Comparison of ENCODE assay signal across 20 cellular contexts in the genomic region with DNA sequence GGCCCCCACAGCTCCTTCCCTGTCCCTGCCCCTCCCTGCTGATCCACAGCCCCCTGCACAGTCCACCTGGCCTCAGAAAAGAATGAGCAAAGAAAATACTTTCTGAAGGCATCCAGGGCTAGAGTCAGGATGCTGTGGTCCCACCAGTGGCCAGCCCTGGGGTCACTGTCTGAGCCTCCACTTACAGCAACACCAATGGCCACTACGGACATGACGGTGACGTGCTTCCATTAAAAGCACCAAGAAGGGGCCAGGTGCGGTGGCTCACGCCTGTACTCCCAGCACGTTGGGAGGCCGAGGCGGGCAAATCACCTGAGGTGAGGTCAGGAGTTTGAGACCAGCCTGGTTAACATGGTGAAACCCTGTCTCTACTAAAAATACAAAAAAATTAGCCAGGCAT. TPM values are rescaled to one million over a fixed set of nuclear protein-coding genes. Genes with fewer than 3 reads are reported as not detected.
DNase-seq lines count a peak whose midpoint lies in the region; ATAC-seq and TF ChIP-seq lines count a peak whose summit lies in the region.
"Had no signal": no experiment of that assay in that cellular context is flagged by ENCODE, and none has a peak within 500 bp of the region (broad histone marks: within the 10 kb centered on the region; RNA-seq: fewer than 3 reads in every experiment).

No MANE protein-coding gene starts in this region.

- no peaks in the 10 kb centered on the region for H3K27me3 Mint-ChIP-seq in activated CD8-positive, alpha-beta memory T cell treated with anti-CD3 and anti-CD28 coated beads, Interleukin-2, amount 10 ng/mL, durations not matched to agents 7 days and 5 days
- H3K27me3 Mint-ChIP-seq in effector memory CD8-positive, alpha-beta T cell, result no peaks in the 10 kb centered on the region
- peaks cover 47% of the 10 kb centered on the region for H3K27me3 Mint-ChIP-seq in osteocyte (ENCODE audit: unreplicated experiment)
- peaks cover 41% of the 10 kb centered on the region for H3K27me3 Mint-ChIP-seq in activated CD4-positive, alpha-beta T cell treated with anti-CD3 and anti-CD28 coated beads for 36 hours

- peak overlapping the region; percentile 43 for H3K27ac Mint-ChIP-seq in activated CD8-positive, alpha-beta memory T cell treated with anti-CD3 and anti-CD28 coated beads, Interleukin-2, amount 10 ng/mL, durations not matched to agents 7 days and 5 days
- peak overlapping the region; percentile 49 to 98 for H3K27ac Mint-ChIP-seq in effector memory CD8-positive, alpha-beta T cell
- H3K27ac Mint-ChIP-seq in osteocyte (ENCODE audit: unreplicated experiment), result no peak overlapping the region
- no peak overlapping the region for H3K27ac Mint-ChIP-seq in activated CD4-positive, alpha-beta T cell treated with anti-CD3 and anti-CD28 coated beads for 36 hours
- H3K27ac Mint-ChIP-seq: B cell, CD14-positive monocyte had no signal

- intact Hi-C loops in activated CD4-positive, alpha-beta T cell treated with anti-CD3 and anti-CD28 coated beads for 36 hours (cut with DNase I, micrococcal nuclease), result no loop called here

- no peak overlapping the region for H3K4me3 Mint-ChIP-seq in activated CD8-positive, alpha-beta memory T cell treated with anti-CD3 and anti-CD28 coated beads, Interleukin-2, amount 10 ng/mL, durations not matched to agents 7 days and 5 days
- peak overlapping the region; percentile 27 to 87 for H3K4me3 Mint-ChIP-seq in effector memory CD8-positive, alpha-beta T cell
- no peak overlapping the region for H3K4me3 Mint-ChIP-seq in osteocyte (ENCODE audit: unreplicated experiment)
- no peak overlapping the region for H3K4me3 Mint-ChIP-seq in activated CD4-positive, alpha-beta T cell treated with anti-CD3 and anti-CD28 coated beads for 36 hours
- H3K4me3 Mint-ChIP-seq: B cell, CD14-positive monocyte had no signal

- peaks cover 59% of the 10 kb centered on the region for H3K4me1 Mint-ChIP-seq in activated CD8-positive, alpha-beta memory T cell treated with anti-CD3 and anti-CD28 coated beads, Interleukin-2, amount 10 ng/mL, durations not matched to agents 7 days and 5 days
- peaks cover 38 to 51% of the 10 kb centered on the region in 2 donors for H3K4me1 Mint-ChIP-seq in effector memory CD8-positive, alpha-beta T cell (ENCODE audit: low read depth in 2 of 2)
- H3K4me1 Mint-ChIP-seq in osteocyte (ENCODE audit: unreplicated experiment), result peaks cover 5% of the 10 kb centered on the region
- H3K4me1 Mint-ChIP-seq in activated CD4-positive, alpha-beta T cell treated with anti-CD3 and anti-CD28 coated beads for 36 hours, result peaks cover 23% of the 10 kb centered on the region

- no peaks in the 10 kb centered on the region for H3K9me3 Mint-ChIP-seq in activated CD8-positive, alpha-beta memory T cell treated with anti-CD3 and anti-CD28 coated beads, Interleukin-2, amount 10 ng/mL, durations not matched to agents 7 days and 5 days (ENCODE audit: low read depth)
- peaks cover 2 to 5% of the 10 kb centered on the region in 2 donors for H3K9me3 Mint-ChIP-seq in effector memory CD8-positive, alpha-beta T cell
- H3K9me3 Mint-ChIP-seq in osteocyte (ENCODE audit: unreplicated experiment), result peaks cover 4% of the 10 kb centered on the region
- peaks cover 3% of the 10 kb centered on the region for H3K9me3 Mint-ChIP-seq in activated CD4-positive, alpha-beta T cell treated with anti-CD3 and anti-CD28 coated beads for 36 hours (ENCODE audit: low read depth)

- TF ChIP-seq CTCF in osteocyte (IDR thresholded peaks at IDR 0.05), result no peak

- no peak overlapping the region for H3K27ac ChIP-seq in substantia nigra (ENCODE audit: low read depth, low read length, poor library complexity, severe bottlenecking)
- H3K27ac ChIP-seq: KMS-11, Peyer's patch had no signal

- ATAC-seq in activated CD8-positive, alpha-beta memory T cell treated with anti-CD3 and anti-CD28 coated beads, Interleukin-2, amount 10 ng/mL, durations not matched to agents 7 days and 5 days, result no peak
- ATAC-seq in effector memory CD8-positive, alpha-beta T cell (replicated peaks), result no peak
- ATAC-seq in activated CD4-positive, alpha-beta T cell treated with anti-CD3 and anti-CD28 coated beads for 36 hours, result no peak
- ATAC-seq: HCT116 had no signal

- POLR2A ChIA-PET in activated CD4-positive, alpha-beta T cell treated with anti-CD3 and anti-CD28 coated beads for 36 hours (lab: Charles Lee), result no interaction called here

- CTCF ChIA-PET in activated CD8-positive, alpha-beta memory T cell treated with anti-CD3 and anti-CD28 coated beads, Interleukin-2, amount 10 ng/mL, durations not matched to agents 7 days and 5 days (lab: Charles Lee), result interaction anchor here (1.2 to 7.0 kb wide), 2 partner anchors 15 to 135 kb away, joined by 4 to 104 read pairs; no protein-coding TSS in a partner anchor
- CTCF ChIA-PET in activated CD4-positive, alpha-beta T cell treated with anti-CD3 and anti-CD28 coated beads for 36 hours (lab: Charles Lee), result no interaction called here

- DNase-seq in activated CD8-positive, alpha-beta memory T cell treated with anti-CD3 and anti-CD28 coated beads, Interleukin-2, amount 10 ng/mL, durations not matched to agents 7 days and 5 days, result no peak
- no peak for DNase-seq in activated CD8-positive, alpha-beta memory T cell treated with anti-CD3 and anti-CD28 coated beads, Interleukin-2, amount 50 U/mL, for 4 hours
- no peak for DNase-seq in effector memory CD8-positive, alpha-beta T cell
- DNase-seq in osteocyte (ENCODE audit: extremely low spot score, unreplicated experiment), result peak; percentile 73
- no peak for DNase-seq in substantia nigra (lab: John Stamatoyannopoulos, UW)
- DNase-seq in cerebellar cortex (ENCODE audit: low spot score), result no peak
- DNase-seq in activated CD4-positive, alpha-beta T cell treated with anti-CD3 and anti-CD28 coated beads for 36 hours, result no peak
- DNase-seq: DMS53, GDM1, GOT3, IMR-90, NCI-H2081 treated with DMSO at 0.1 percent for 48 hours, NCI-H2171 treated with DMSO at 0.1 percent for 48 hours, NCI-H524 treated with DMSO at 0.1 percent for 48 hours had no signal

- H3K36me3 Mint-ChIP-seq in activated CD8-positive, alpha-beta memory T cell treated with anti-CD3 and anti-CD28 coated beads, Interleukin-2, amount 10 ng/mL, durations not matched to agents 7 days and 5 days, result peaks cover 55% of the 10 kb centered on the region
- H3K36me3 Mint-ChIP-seq in effector memory CD8-positive, alpha-beta T cell (ENCODE audit: insufficient read depth), result peaks cover 16% of the 10 kb centered on the region
- no peaks in the 10 kb centered on the region for H3K36me3 Mint-ChIP-seq in osteocyte (ENCODE audit: unreplicated experiment)
- peaks cover 3% of the 10 kb centered on the region for H3K36me3 Mint-ChIP-seq in activated CD4-positive, alpha-beta T cell treated with anti-CD3 and anti-CD28 coated beads for 36 hours (ENCODE audit: low read depth)

RNA-seq across cellular contexts. Expression of gene JAKMIP1, which starts 4.0 kb away (rescaled TPM):
- 10 to 100 TPM; 41.7 to 57.8 TPM for total RNA-seq in activated CD8-positive, alpha-beta memory T cell treated with anti-CD3 and anti-CD28 coated beads, Interleukin-2, amount 10 ng/mL, durations not matched to agents 7 days and 5 days
- total RNA-seq in osteocyte, result not detected in 2 replicates
- total RNA-seq in activated CD4-positive, alpha-beta T cell treated with anti-CD3 and anti-CD28 coated beads for 36 hours, result 1 to 10 TPM; 3.1 to 3.9 TPM
- total RNA-seq: IMR-90, M059J had no signal

Comparison
In these comparisons a context has a peak if more than half of its experiments do, and no peak if none do; other contexts are left out.
1. H3K27ac Mint-ChIP-seq: peak in activated CD8-positive, alpha-beta memory T cell treated with anti-CD3 and anti-CD28 coated beads, Interleukin-2, amount 10 ng/mL, durations not matched to agents 7 days and 5 days (single experiment) and effector memory CD8-positive, alpha-beta T cell (2 of 2); none in osteocyte (single experiment) and activated CD4-positive, alpha-beta T cell treated with anti-CD3 and anti-CD28 coated beads for 36 hours (single experiment).
2. H3K4me3 Mint-ChIP-seq: peak in effector memory CD8-positive, alpha-beta T cell (2 of 2); none in activated CD8-positive, alpha-beta memory T cell treated with anti-CD3 and anti-CD28 coated beads, Interleukin-2, amount 10 ng/mL, durations not matched to agents 7 days and 5 days (single experiment), osteocyte (single experiment) and activated CD4-positive, alpha-beta T cell treated with anti-CD3 and anti-CD28 coated beads for 36 hours (single experiment).
3. RNA of gene JAKMIP1, which starts 4.0 kb away (total RNA-seq): 41.7 to 57.8 TPM in activated CD8-positive, alpha-beta memory T cell treated with anti-CD3 and anti-CD28 coated beads, Interleukin-2, amount 10 ng/mL, durations not matched to agents 7 days and 5 days; 3.1 to 3.9 TPM in activated CD4-positive, alpha-beta T cell treated with anti-CD3 and anti-CD28 coated beads for 36 hours and not detected in osteocyte; every median in the first group is over 4 times any median in the second.